In the genomic region with DNA sequence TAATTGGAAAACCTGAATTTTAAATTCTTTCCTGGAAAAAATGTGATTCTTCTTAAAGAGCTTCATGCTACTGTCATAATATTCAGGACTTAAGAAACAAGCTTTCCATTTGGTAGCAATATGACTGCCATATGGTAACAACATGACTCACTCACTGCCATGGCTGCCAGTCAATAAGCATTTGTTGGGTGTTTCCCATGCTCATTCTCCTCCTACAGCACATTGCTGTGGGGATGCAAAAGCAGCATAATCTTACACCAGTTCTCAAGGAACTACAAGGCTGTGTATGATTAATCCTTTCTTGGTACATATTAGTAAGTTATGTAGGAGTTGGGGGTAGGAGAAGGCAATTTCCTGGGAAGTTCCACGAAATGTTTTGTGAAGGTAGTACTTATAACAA, we compare ENCODE assay signal across 11 cellular contexts.
A peak's percentile ranks its signal among the peaks of the same experiment; 100 is the strongest.
DNase-seq lines count a peak whose midpoint lies in the region; ATAC-seq and TF ChIP-seq lines count a peak whose summit lies in the region.
"Had no signal": no experiment of that assay in that cellular context is flagged by ENCODE, and none has a peak within 500 bp of the region (broad histone marks: within the 10 kb centered on the region; RNA-seq: fewer than 3 reads in every experiment).

No MANE protein-coding gene starts in this region.

- H3K9me2 ChIP-seq in GM23338 (ENCODE audit: insufficient read depth): no peaks in the 10 kb centered on the region

- H3K27ac ChIP-seq in GM23338 (ENCODE audit: low read depth): no peak overlapping the region
- H3K27ac ChIP-seq in CD8-positive, alpha-beta memory T cell (ENCODE audit: low read depth, low read length): no peak overlapping the region
- H3K27ac ChIP-seq: right lobe of liver had no signal

- no peak overlapping the region for H3K4me2 ChIP-seq in GM23338

- no peaks in the 10 kb centered on the region for H3K9me3 ChIP-seq in CD8-positive, alpha-beta memory T cell (ENCODE audit: low read length)
- H3K9me3 ChIP-seq: right lobe of liver had no signal

- H3F3A ChIP-seq in GM23338 (replicated peaks; ENCODE audit: low read depth): no peaks in the 10 kb centered on the region

- no peaks in the 10 kb centered on the region for H4K20me1 ChIP-seq in GM23338 (replicated peaks; ENCODE audit: insufficient read depth)

- H2AFZ ChIP-seq in GM23338: no peak overlapping the region

- DNase-seq in DMS 273 treated with DMSO at 0.1 percent for 48 hours (lab: John Stamatoyannopoulos, UW): peak; percentile 91
- DNase-seq in GM23338 (ENCODE audit: low spot score): no peak
- DNase-seq in NCI-H2171 (lab: John Stamatoyannopoulos, UW): peak; percentile 61
- peak; percentile 98 for DNase-seq in fibroblast of peridontal ligament (ENCODE audit: extremely low read depth)
- DNase-seq in NCI-H2196 treated with DMSO at 0.1 percent for 48 hours (lab: John Stamatoyannopoulos, UW; ENCODE audit: unreplicated experiment): no peak
- no peak for DNase-seq in activated CD8-positive, alpha-beta memory T cell treated with anti-CD3 and anti-CD28 coated beads, Interleukin-2, amount 50 U/mL, for 4 hours
- DNase-seq in CD8-positive, alpha-beta memory T cell: no peak
- no peak for DNase-seq in Right ventricle myocardium inferior (ENCODE audit: missing footprints)
- DNase-seq: activated B cell treated with CpG ODN at 0.5 μM for 24 hours, right lobe of liver had no signal

- H3K27me3 ChIP-seq in GM23338 (ENCODE audit: insufficient read depth): no peaks in the 10 kb centered on the region
- H3K27me3 ChIP-seq in CD8-positive, alpha-beta memory T cell (ENCODE audit: insufficient read depth, low read length, poor library complexity, severe bottlenecking): no peaks in the 10 kb centered on the region
- H3K27me3 ChIP-seq: right lobe of liver had no signal

- H3K4me3 ChIP-seq in GM23338: no peak overlapping the region
- H3K4me3 ChIP-seq in CD8-positive, alpha-beta memory T cell (ENCODE audit: low read length): no peak overlapping the region
- H3K4me3 ChIP-seq: right lobe of liver had no signal

- no peaks in the 10 kb centered on the region for H3K79me2 ChIP-seq in GM23338 (replicated peaks; ENCODE audit: insufficient read depth)

- TF ChIP-seq CTCF in GM23338 (conservative IDR thresholded peaks at IDR 0.05; ENCODE audit: low read depth in 2 of 2): no peak

- ATAC-seq in GM23338 (no peak), Right ventricle myocardium inferior (no peak)
- ATAC-seq: right lobe of liver had no signal

- H3K27me3 Mint-ChIP-seq in GM23338 (ENCODE audit: insufficient read depth, low read depth, poor library complexity): no peaks in the 10 kb centered on the region
- H3K27me3 Mint-ChIP-seq in CD8-positive, alpha-beta memory T cell: peaks cover 0 to 2% of the 10 kb centered on the region in 2 donors
- H3K27me3 Mint-ChIP-seq: activated B cell treated with CpG ODN at 0.5 μM for 24 hours; dendritic cell treated with granulocyte-macrophage colony-stimulating factor and Interleukin-4, amounts not matched to agents 40 ng/mL and 50 ng/mL, for 4 days had no signal

- H3K4me1 ChIP-seq in GM23338 (ENCODE audit: insufficient read depth): no peaks in the 10 kb centered on the region
- H3K4me1 ChIP-seq in CD8-positive, alpha-beta memory T cell (ENCODE audit: insufficient read depth, low read length): no peaks in the 10 kb centered on the region
- H3K4me1 ChIP-seq: right lobe of liver had no signal

- POLR2A ChIA-PET in CD8-positive, alpha-beta memory T cell (lab: Charles Lee): no interaction called here

- intact Hi-C loops in Right ventricle myocardium inferior (cut with DNase I): no loop called here

- CTCF ChIA-PET in CD8-positive, alpha-beta memory T cell (lab: Charles Lee): no interaction called here

- 0 out of 2 replicates have a peak overlapping the region, but pooled peaks have one; percentile 6 for H3K27ac Mint-ChIP-seq in GM23338
- H3K27ac Mint-ChIP-seq in CD8-positive, alpha-beta memory T cell: no peak overlapping the region
- H3K27ac Mint-ChIP-seq: activated B cell treated with CpG ODN at 0.5 μM for 24 hours; dendritic cell treated with granulocyte-macrophage colony-stimulating factor and Interleukin-4, amounts not matched to agents 40 ng/mL and 50 ng/mL, for 4 days had no signal

- peaks cover 6% of the 10 kb centered on the region; the same call in 1 of the 3 replicates for H3K36me3 Mint-ChIP-seq in GM23338 (ENCODE audit: low read depth)
- H3K36me3 Mint-ChIP-seq in CD8-positive, alpha-beta memory T cell: peaks cover 42 to 60% (median 53%) of the 10 kb centered on the region in 3 donors

- no peak overlapping the region for H3K4me3 Mint-ChIP-seq in GM23338
- no peak overlapping the region for H3K4me3 Mint-ChIP-seq in CD8-positive, alpha-beta memory T cell
- H3K4me3 Mint-ChIP-seq: activated B cell treated with CpG ODN at 0.5 μM for 24 hours; dendritic cell treated with granulocyte-macrophage colony-stimulating factor and Interleukin-4, amounts not matched to agents 40 ng/mL and 50 ng/mL, for 4 days had no signal

- peaks cover 8% of the 10 kb centered on the region for H3K36me3 ChIP-seq in GM23338 (ENCODE audit: insufficient read depth)
- H3K36me3 ChIP-seq in CD8-positive, alpha-beta memory T cell (ENCODE audit: insufficient read depth, low read length): no peaks in the 10 kb centered on the region
- H3K36me3 ChIP-seq: right lobe of liver had no signal

- no peaks in the 10 kb centered on the region for H3K9me3 Mint-ChIP-seq in GM23338
- H3K9me3 Mint-ChIP-seq in CD8-positive, alpha-beta memory T cell: no peaks in the 10 kb centered on the region
- H3K9me3 Mint-ChIP-seq: activated B cell treated with CpG ODN at 0.5 μM for 24 hours had no signal

- no peaks in the 10 kb centered on the region for H3K4me1 Mint-ChIP-seq in GM23338
- H3K4me1 Mint-ChIP-seq in CD8-positive, alpha-beta memory T cell: no peaks in the 10 kb centered on the region
- H3K4me1 Mint-ChIP-seq: activated B cell treated with CpG ODN at 0.5 μM for 24 hours had no signal

TF ChIP-seq in GM23338, 12 proteins besides CTCF, POLR2A, EP300 and RAD21 (continues in another document):
- no peak for TF ChIP-seq EZH2phosphoT487 (IDR thresholded peaks at IDR 0.05; ENCODE audit: unreplicated experiment)
- no peak for TF ChIP-seq STAT1 (IDR thresholded peaks at IDR 0.05; ENCODE audit: unreplicated experiment)
- TF ChIP-seq POLR2AphosphoS5 (IDR thresholded peaks at IDR 0.05; ENCODE audit: low read depth): no peak
- TF ChIP-seq, protein P1, sequence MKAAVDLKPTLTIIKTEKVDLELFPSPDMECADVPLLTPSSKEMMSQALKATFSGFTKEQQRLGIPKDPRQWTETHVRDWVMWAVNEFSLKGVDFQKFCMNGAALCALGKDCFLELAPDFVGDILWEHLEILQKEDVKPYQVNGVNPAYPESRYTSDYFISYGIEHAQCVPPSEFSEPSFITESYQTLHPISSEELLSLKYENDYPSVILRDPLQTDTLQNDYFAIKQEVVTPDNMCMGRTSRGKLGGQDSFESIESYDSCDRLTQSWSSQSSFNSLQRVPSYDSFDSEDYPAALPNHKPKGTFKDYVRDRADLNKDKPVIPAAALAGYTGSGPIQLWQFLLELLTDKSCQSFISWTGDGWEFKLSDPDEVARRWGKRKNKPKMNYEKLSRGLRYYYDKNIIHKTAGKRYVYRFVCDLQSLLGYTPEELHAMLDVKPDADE (IDR thresholded peaks at IDR 0.05): no peak

Comparison
In these comparisons a context has a peak if more than half of its experiments do, and no peak if none do; other contexts are left out.
1. DNase-seq: peak in DMS 273 treated with DMSO at 0.1 percent for 48 hours (single experiment), NCI-H2171 (single experiment) and fibroblast of peridontal ligament (single experiment); none in GM23338 (single experiment), NCI-H2196 treated with DMSO at 0.1 percent for 48 hours (single experiment), activated CD8-positive, alpha-beta memory T cell treated with anti-CD3 and anti-CD28 coated beads, Interleukin-2, amount 50 U/mL, for 4 hours (single experiment), CD8-positive, alpha-beta memory T cell (0 of 5) and Right ventricle myocardium inferior (single experiment).